In genomic region chr10:1069680-1070079, GRCh38 we compare ENCODE assay signal across 18 cellular contexts. TPM values are rescaled to one million over a fixed set of nuclear protein-coding genes. Genes with fewer than 3 reads are reported as not detected.
A peak's percentile ranks its signal among the peaks of the same experiment; 100 is the strongest.
DNase-seq lines count a peak whose midpoint lies in the region; ATAC-seq and TF ChIP-seq lines count a peak whose summit lies in the region.
"Had no signal": no experiment of that assay in that cellular context is flagged by ENCODE, and none has a peak within 500 bp of the region (broad histone marks: within the 10 kb centered on the region; RNA-seq: fewer than 3 reads in every experiment).

No MANE protein-coding gene starts in this region.

- H3K36me3 Mint-ChIP-seq in activated CD8-positive, alpha-beta memory T cell treated with anti-CD3 and anti-CD28 coated beads, Interleukin-2, amount 10 ng/mL, durations not matched to agents 7 days and 5 days = peaks cover 22% of the 10 kb centered on the region
- peaks cover 0 to 28% (median 2%) of the 10 kb centered on the region in 3 donors for H3K36me3 Mint-ChIP-seq in CD8-positive, alpha-beta memory T cell
- H3K36me3 Mint-ChIP-seq in T-helper 17 cell (ENCODE audit: low read depth) = peaks cover 2% of the 10 kb centered on the region
- peaks cover 37% of the 10 kb centered on the region for H3K36me3 Mint-ChIP-seq in stimulated activated memory B cell treated with anti-CD40 and anti-IgM and Interleukin-4, amounts not matched to agents 10 μg/mL and 1 μg/mL and 100 μg/mL, for 72 hours
- peaks cover 0 to 22% (median 3%) of the 10 kb centered on the region in 3 donors for H3K36me3 Mint-ChIP-seq in naive thymus-derived CD8-positive, alpha-beta T cell

- H3K27me3 ChIP-seq in CD8-positive, alpha-beta memory T cell (ENCODE audit: insufficient read depth, low read length, poor library complexity, severe bottlenecking) = no peaks in the 10 kb centered on the region
- H3K27me3 ChIP-seq in sigmoid colon = no peaks in the 10 kb centered on the region
- H3K27me3 ChIP-seq: MG63, SJCRH30 had no signal

- H3K36me3 ChIP-seq in CD8-positive, alpha-beta memory T cell (ENCODE audit: insufficient read depth, low read length) = peaks cover 8% of the 10 kb centered on the region
- H3K36me3 ChIP-seq in sigmoid colon = peaks cover 0 to 26% (median 10%) of the 10 kb centered on the region in 4 donors
- H3K36me3 ChIP-seq: SJCRH30 had no signal

- TF ChIP-seq CTCF in sigmoid colon (IDR thresholded peaks at IDR 0.05) = no peak

- DNase-seq in activated CD8-positive, alpha-beta memory T cell treated with anti-CD3 and anti-CD28 coated beads, Interleukin-2, amount 10 ng/mL, durations not matched to agents 7 days and 5 days = no peak
- no peak for DNase-seq in activated CD8-positive, alpha-beta memory T cell treated with anti-CD3 and anti-CD28 coated beads, Interleukin-2, amount 50 U/mL, for 4 hours
- DNase-seq in CD8-positive, alpha-beta memory T cell = no peak
- DNase-seq in T-helper 17 cell (no peak), sigmoid colon (no peak)
- no peak for DNase-seq in naive thymus-derived CD8-positive, alpha-beta T cell
- no peak for DNase-seq in stimulated activated naive CD8-positive, alpha-beta T cell treated with anti-CD3 and anti-CD28 coated beads, Interleukin-15, Interleukin-2, amounts not matched to agents 100 U/mL and 50 U/mL, for 24 hours
- DNase-seq: DMS153, KG1, MG63, NCI-H1436, NCI-H2081, NCI-H510A treated with DMSO at 0.1 percent for 48 hours, OCI-M1, RPMI8226, SJCRH30 had no signal

- H3K4me1 Mint-ChIP-seq in activated CD8-positive, alpha-beta memory T cell treated with anti-CD3 and anti-CD28 coated beads, Interleukin-2, amount 10 ng/mL, durations not matched to agents 7 days and 5 days = peaks cover 35% of the 10 kb centered on the region
- H3K4me1 Mint-ChIP-seq in CD8-positive, alpha-beta memory T cell = peaks cover 52 to 74% (median 66%) of the 10 kb centered on the region in 3 donors
- H3K4me1 Mint-ChIP-seq in T-helper 17 cell = peaks cover 33% of the 10 kb centered on the region
- H3K4me1 Mint-ChIP-seq in stimulated activated memory B cell treated with anti-CD40 and anti-IgM and Interleukin-4, amounts not matched to agents 10 μg/mL and 1 μg/mL and 100 μg/mL, for 72 hours = peaks cover 35% of the 10 kb centered on the region
- peaks cover 31 to 67% (median 60%) of the 10 kb centered on the region in 4 donors for H3K4me1 Mint-ChIP-seq in naive thymus-derived CD8-positive, alpha-beta T cell

- ATAC-seq in activated CD8-positive, alpha-beta memory T cell treated with anti-CD3 and anti-CD28 coated beads, Interleukin-2, amount 10 ng/mL, durations not matched to agents 7 days and 5 days = no peak
- ATAC-seq in T-helper 17 cell = no peak
- no peak for ATAC-seq in stimulated activated memory B cell treated with anti-CD40 and anti-IgM and Interleukin-4, amounts not matched to agents 10 μg/mL and 1 μg/mL and 100 μg/mL, for 72 hours
- no peak for ATAC-seq in naive thymus-derived CD8-positive, alpha-beta T cell
- no peak for ATAC-seq in stimulated activated naive CD8-positive, alpha-beta T cell treated with anti-CD3 and anti-CD28 coated beads, Interleukin-15, Interleukin-2, amounts not matched to agents 100 U/mL and 50 U/mL, for 24 hours
- ATAC-seq: A549 had no signal

- no peak overlapping the region for H3K27ac ChIP-seq in CD8-positive, alpha-beta memory T cell (ENCODE audit: low read depth, low read length)
- H3K27ac ChIP-seq in sigmoid colon = no peak overlapping the region
- H3K27ac ChIP-seq: A549, SJCRH30 had no signal

- peaks cover 15% of the 10 kb centered on the region for H3K4me1 ChIP-seq in CD8-positive, alpha-beta memory T cell (ENCODE audit: insufficient read depth, low read length)
- peaks cover 0 to 7% (median 3%) of the 10 kb centered on the region in 4 donors for H3K4me1 ChIP-seq in sigmoid colon
- H3K4me1 ChIP-seq: A549, SJCRH30 had no signal

- TF ChIP-seq EP300 in sigmoid colon (IDR thresholded peaks at IDR 0.05) = no peak

- H3K4me3 Mint-ChIP-seq in activated CD8-positive, alpha-beta memory T cell treated with anti-CD3 and anti-CD28 coated beads, Interleukin-2, amount 10 ng/mL, durations not matched to agents 7 days and 5 days = no peak overlapping the region
- H3K4me3 Mint-ChIP-seq in CD8-positive, alpha-beta memory T cell = peak overlapping the region in 2 of 7 donors; percentile 3 to 8
- no peak overlapping the region for H3K4me3 Mint-ChIP-seq in T-helper 17 cell
- H3K4me3 Mint-ChIP-seq in stimulated activated memory B cell treated with anti-CD40 and anti-IgM and Interleukin-4, amounts not matched to agents 10 μg/mL and 1 μg/mL and 100 μg/mL, for 72 hours = no peak overlapping the region
- no peak overlapping the region for H3K4me3 Mint-ChIP-seq in naive thymus-derived CD8-positive, alpha-beta T cell

- CTCF ChIA-PET in activated CD8-positive, alpha-beta memory T cell treated with anti-CD3 and anti-CD28 coated beads, Interleukin-2, amount 10 ng/mL, durations not matched to agents 7 days and 5 days (lab: Charles Lee) = interaction anchor here (1.1 kb wide), 1 partner anchor 14 kb away, joined by 5 read pairs; the partner anchor contains the start of gene WDR37
- CTCF ChIA-PET in CD8-positive, alpha-beta memory T cell (lab: Charles Lee) = no interaction called here

- no peak overlapping the region for H3K4me3 ChIP-seq in CD8-positive, alpha-beta memory T cell (ENCODE audit: low read length)
- no peak overlapping the region for H3K4me3 ChIP-seq in sigmoid colon
- H3K4me3 ChIP-seq: A549, MG63, SJCRH30 had no signal

- WGBS in sigmoid colon, 2 donors = 94% methylated on average over 3 of the region's 3 CpGs

- POLR2A ChIA-PET in CD8-positive, alpha-beta memory T cell (lab: Charles Lee) = no interaction called here
- POLR2A ChIA-PET in naive thymus-derived CD8-positive, alpha-beta T cell (lab: Charles Lee) = interaction anchor here (0.7 to 1.5 kb wide), 4 partner anchors 8 to 80 kb away, joined by 3 to 7 read pairs (median 4); partner anchors contain the start of genes IDI1 and WDR37

- H3K27ac Mint-ChIP-seq in activated CD8-positive, alpha-beta memory T cell treated with anti-CD3 and anti-CD28 coated beads, Interleukin-2, amount 10 ng/mL, durations not matched to agents 7 days and 5 days = peak overlapping the region; percentile 16
- H3K27ac Mint-ChIP-seq in CD8-positive, alpha-beta memory T cell = peak overlapping the region in 7 of 8 donors; percentile 1 to 76 (median 44)
- H3K27ac Mint-ChIP-seq in T-helper 17 cell = peak overlapping the region; percentile 47
- H3K27ac Mint-ChIP-seq in stimulated activated memory B cell treated with anti-CD40 and anti-IgM and Interleukin-4, amounts not matched to agents 10 μg/mL and 1 μg/mL and 100 μg/mL, for 72 hours = peak overlapping the region; percentile 2
- H3K27ac Mint-ChIP-seq in naive thymus-derived CD8-positive, alpha-beta T cell = peak overlapping the region in 5 of 10 donors; percentile 2 to 37 (median 11)

- intact Hi-C loops in sigmoid colon (cut with DNase I) = no loop called here

- H3K27me3 Mint-ChIP-seq in activated CD8-positive, alpha-beta memory T cell treated with anti-CD3 and anti-CD28 coated beads, Interleukin-2, amount 10 ng/mL, durations not matched to agents 7 days and 5 days = no peaks in the 10 kb centered on the region
- no peaks in the 10 kb centered on the region for H3K27me3 Mint-ChIP-seq in CD8-positive, alpha-beta memory T cell
- H3K27me3 Mint-ChIP-seq in T-helper 17 cell = no peaks in the 10 kb centered on the region
- H3K27me3 Mint-ChIP-seq in stimulated activated memory B cell treated with anti-CD40 and anti-IgM and Interleukin-4, amounts not matched to agents 10 μg/mL and 1 μg/mL and 100 μg/mL, for 72 hours = no peaks in the 10 kb centered on the region
- no peaks in the 10 kb centered on the region for H3K27me3 Mint-ChIP-seq in naive thymus-derived CD8-positive, alpha-beta T cell

- H3K9me3 ChIP-seq in CD8-positive, alpha-beta memory T cell (ENCODE audit: low read length) = no peaks in the 10 kb centered on the region
- no peaks in the 10 kb centered on the region for H3K9me3 ChIP-seq in T-helper 17 cell (ENCODE audit: control insufficient read depth, low read length, poor library complexity, severe bottlenecking)
- no peaks in the 10 kb centered on the region for H3K9me3 ChIP-seq in sigmoid colon
- H3K9me3 ChIP-seq: A549, MG63, SJCRH30 had no signal

- TF ChIP-seq POLR2A in sigmoid colon (IDR thresholded peaks at IDR 0.05) = no peak

- no peaks in the 10 kb centered on the region for H3K9me3 Mint-ChIP-seq in activated CD8-positive, alpha-beta memory T cell treated with anti-CD3 and anti-CD28 coated beads, Interleukin-2, amount 10 ng/mL, durations not matched to agents 7 days and 5 days (ENCODE audit: low read depth)
- no peaks in the 10 kb centered on the region for H3K9me3 Mint-ChIP-seq in CD8-positive, alpha-beta memory T cell
- H3K9me3 Mint-ChIP-seq in stimulated activated memory B cell treated with anti-CD40 and anti-IgM and Interleukin-4, amounts not matched to agents 10 μg/mL and 1 μg/mL and 100 μg/mL, for 72 hours = no peaks in the 10 kb centered on the region
- no peaks in the 10 kb centered on the region for H3K9me3 Mint-ChIP-seq in naive thymus-derived CD8-positive, alpha-beta T cell

RNA-seq across cellular contexts. Expression of gene WDR37, which starts 13.5 kb away (rescaled TPM):
- total RNA-seq in activated CD8-positive, alpha-beta memory T cell treated with anti-CD3 and anti-CD28 coated beads, Interleukin-2, amount 10 ng/mL, durations not matched to agents 7 days and 5 days = 10 to 100 TPM; 22.0 to 26.4 TPM
- total RNA-seq in CD8-positive, alpha-beta memory T cell = 10 to 100 TPM; 14.5 to 15.8 TPM
- polyA plus RNA-seq in CD8-positive, alpha-beta memory T cell = 21.7 TPM
- total RNA-seq in T-helper 17 cell (10 to 100 TPM; 23.6 to 29.7 TPM), sigmoid colon (10 to 100 TPM in 3 of 4 donors, 1 to 10 TPM in 1; 9.6 to 25.5 (median 18.6) TPM)
- total RNA-seq in naive thymus-derived CD8-positive, alpha-beta T cell = 10 to 100 TPM; 46.8 to 49.4 TPM
- polyA plus RNA-seq in naive thymus-derived CD8-positive, alpha-beta T cell = 10 to 100 TPM; 15.9 to 21.6 (median 18.0) TPM
- polyA plus RNA-seq in sigmoid colon = 10 to 100 TPM in 1 of 3 donors, 1 to 10 TPM in 2; 5.4 to 10.6 (median 7.2) TPM

RNA-seq across cellular contexts. Expression of gene IDI1, which starts 20.8 kb away (rescaled TPM):
- 10 to 100 TPM; 60.8 to 75.8 TPM for total RNA-seq in activated CD8-positive, alpha-beta memory T cell treated with anti-CD3 and anti-CD28 coated beads, Interleukin-2, amount 10 ng/mL, durations not matched to agents 7 days and 5 days
- 10 to 100 TPM; 47.4 to 50.1 TPM for total RNA-seq in CD8-positive, alpha-beta memory T cell
- 53.1 TPM for polyA plus RNA-seq in CD8-positive, alpha-beta memory T cell
- total RNA-seq in T-helper 17 cell (100 to 1,000 TPM; 116 to 134 TPM), sigmoid colon (10 to 100 TPM; 22.4 to 35.8 (median 32.1) TPM)
- total RNA-seq in naive thymus-derived CD8-positive, alpha-beta T cell = 10 to 100 TPM; 29.0 to 33.9 TPM
- 10 to 100 TPM; 31.0 to 53.5 (median 33.9) TPM for polyA plus RNA-seq in naive thymus-derived CD8-positive, alpha-beta T cell
- 100 to 1,000 TPM in 2 of 3 donors, 10 to 100 TPM in 1; 91.3 to 223 (median 100) TPM for polyA plus RNA-seq in sigmoid colon

RNA-seq across cellular contexts. Expression of gene IDI2, which starts 44.0 kb away (rescaled TPM):
- total RNA-seq in activated CD8-positive, alpha-beta memory T cell treated with anti-CD3 and anti-CD28 coated beads, Interleukin-2, amount 10 ng/mL, durations not matched to agents 7 days and 5 days = not detected
- not detected for total RNA-seq in CD8-positive, alpha-beta memory T cell
- polyA plus RNA-seq in CD8-positive, alpha-beta memory T cell = not detected
- total RNA-seq in T-helper 17 cell (not detected), sigmoid colon (not detected)
- not detected for total RNA-seq in naive thymus-derived CD8-positive, alpha-beta T cell
- not detected for polyA plus RNA-seq in naive thymus-derived CD8-positive, alpha-beta T cell
- not detected for polyA plus RNA-seq in sigmoid colon
- total RNA-seq: SJCRH30 had no signal
- polyA plus RNA-seq: A549 had no signal
